Comparison of ENCODE assay signal across 8 cellular contexts in the genomic region with DNA sequence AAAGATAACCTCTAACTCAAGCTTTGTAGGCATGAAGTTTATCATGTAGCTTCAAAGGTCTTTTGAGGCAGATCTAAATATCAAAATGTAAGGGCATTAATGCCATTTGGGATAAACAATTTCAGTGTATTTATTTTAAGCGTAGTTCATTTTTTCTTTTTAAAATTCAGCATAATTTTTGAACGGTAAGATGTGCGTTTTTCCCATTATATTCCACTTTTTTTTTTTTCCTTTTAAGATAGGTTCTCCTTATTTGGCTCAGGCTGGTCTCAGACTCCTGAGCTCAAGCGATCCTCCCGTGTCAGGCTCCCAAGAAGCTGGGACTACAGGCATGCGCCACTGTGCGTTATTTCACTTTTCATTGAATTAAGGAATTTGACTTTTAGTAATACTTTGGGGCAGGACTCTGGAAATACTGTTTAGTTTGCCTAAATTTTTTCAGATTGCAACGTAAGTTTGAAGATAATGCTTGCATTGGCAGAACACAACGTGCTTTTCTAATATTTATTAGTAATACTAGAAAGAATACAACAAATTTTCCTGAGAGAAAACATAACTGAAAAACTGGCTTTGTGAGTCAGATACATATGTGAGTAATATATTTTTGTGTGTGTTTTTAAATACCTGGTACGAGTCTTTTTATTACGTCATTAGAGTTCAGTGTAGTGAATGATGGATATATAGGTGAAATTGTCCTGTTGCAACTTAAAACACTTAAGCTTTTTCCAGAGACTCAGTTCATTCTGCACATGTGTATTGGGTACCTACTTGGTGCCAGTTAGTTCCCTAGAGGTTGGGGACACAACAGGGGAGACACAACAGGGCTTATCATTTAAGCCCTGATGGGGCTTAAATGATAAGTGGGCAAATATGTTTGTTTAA. TPM values are rescaled to one million over a fixed set of nuclear protein-coding genes. Genes with fewer than 3 reads are reported as not detected.
DNase-seq lines count a peak whose midpoint lies in the region; TF ChIP-seq lines count a peak whose summit lies in the region.

No MANE protein-coding gene starts in this region.

- DNase-seq in mammary epithelial cell (peak; percentile 57), AG20443 (ENCODE audit: low spot score) (no peak), CD14-positive monocyte (ENCODE audit: low spot score) (no peak)
- no peak for DNase-seq in activated CD4-positive, alpha-beta T cell treated with anti-CD3 and anti-CD28 coated beads, Interleukin-2, amount 10 ng/mL, durations not matched to agents 24 days and 14 days
- DNase-seq in activated CD4-positive, alpha-beta T cell treated with anti-CD3 and anti-CD28 coated beads for 1 hour, result no peak

- H3K9me3 ChIP-seq in BLaER1 (peaks cover 17% of the 10 kb centered on the region), mammary epithelial cell (replicated peaks; ENCODE audit: insufficient read depth, low read length) (peaks cover 3% of the 10 kb centered on the region), mucosa of stomach (ENCODE audit: control insufficient read depth, low read length) (no peaks in the 10 kb centered on the region)

- no peak overlapping the region for H3K27ac ChIP-seq in BLaER1
- peak overlapping the region; percentile 7; the same call in 1 of the 2 replicates for H3K27ac ChIP-seq in KMS-11
- H3K27ac ChIP-seq in mammary epithelial cell (ENCODE audit: insufficient read depth, low read depth, low read length), result peak overlapping the region; percentile 85

- H4K20me1 ChIP-seq in BLaER1 (no peaks in the 10 kb centered on the region; the same call in 1 of the 2 replicates), KMS-11 (ENCODE audit: insufficient read depth) (no peaks in the 10 kb centered on the region), mammary epithelial cell (ENCODE audit: insufficient read depth, low read length) (no peaks in the 10 kb centered on the region)

- CTCF ChIA-PET in mammary epithelial cell (lab: Charles Lee; ENCODE audit: low non-redundant PET), result interaction anchor here (0.5 kb wide), 1 partner anchor 38 kb away, joined by 4 read pairs; no protein-coding TSS in a partner anchor

- peak overlapping the region; percentile 73 for H3K4me2 ChIP-seq in BLaER1
- peak overlapping the region; percentile 72 for H3K4me2 ChIP-seq in KMS-11
- H3K4me2 ChIP-seq in mammary epithelial cell (ENCODE audit: insufficient read depth, low read depth, low read length), result peak overlapping the region; percentile 80

- H3K4me1 Mint-ChIP-seq in activated CD4-positive, alpha-beta T cell treated with anti-CD3 and anti-CD28 coated beads, Interleukin-2, amount 10 ng/mL, durations not matched to agents 24 days and 14 days, result peaks cover 9% of the 10 kb centered on the region
- H3K4me1 Mint-ChIP-seq in CD14-positive monocyte, result peaks cover 10% of the 10 kb centered on the region

- no peak for TF ChIP-seq CTCF in KMS-11 (conservative IDR thresholded peaks at IDR 0.05; ENCODE audit: low read depth, low read length)
- TF ChIP-seq CTCF in mammary epithelial cell (conservative IDR thresholded peaks at IDR 0.05 in 1 of 2, IDR thresholded peaks at IDR 0.05 in 1 of 2; ENCODE audit: extremely low read depth in 1 of 2, insufficient read depth in 1 of 2, low read depth in 1 of 2, low read length in 2 of 2), result no peak
- TF ChIP-seq CTCF in CD14-positive monocyte (IDR thresholded peaks at IDR 0.05), result no peak

- H3K27ac Mint-ChIP-seq in activated CD4-positive, alpha-beta T cell treated with anti-CD3 and anti-CD28 coated beads, Interleukin-2, amount 10 ng/mL, durations not matched to agents 24 days and 14 days, result no peak overlapping the region
- H3K27ac Mint-ChIP-seq in CD14-positive monocyte, result no peak overlapping the region

- H3K36me3 ChIP-seq in BLaER1 (0 out of 2 replicates have a peak, but pooled peaks cover 2% of the 10 kb centered on the region), KMS-11 (ENCODE audit: insufficient read depth) (no peaks in the 10 kb centered on the region), mammary epithelial cell (ENCODE audit: insufficient read depth, low read length) (no peaks in the 10 kb centered on the region), mucosa of stomach (ENCODE audit: control insufficient read depth, insufficient read depth, low read length) (no peaks in the 10 kb centered on the region)

- BruUV-seq in mammary epithelial cell (replicated peaks; lab: Mats Ljungman, UMichigan), result no TSS peak

- H3K27me3 Mint-ChIP-seq in activated CD4-positive, alpha-beta T cell treated with anti-CD3 and anti-CD28 coated beads, Interleukin-2, amount 10 ng/mL, durations not matched to agents 24 days and 14 days, result peaks cover 13% of the 10 kb centered on the region
- peaks cover 0 to 4% (median 2%) of the 10 kb centered on the region in 3 donors for H3K27me3 Mint-ChIP-seq in CD14-positive monocyte (ENCODE audit: low read depth in 3 of 3)

- H3K4me1 ChIP-seq in BLaER1 (peaks cover 22% of the 10 kb centered on the region), KMS-11 (ENCODE audit: low read depth, poor library complexity, severe bottlenecking) (peaks cover 19% of the 10 kb centered on the region), mammary epithelial cell (ENCODE audit: insufficient read depth, low read length) (peaks cover 15% of the 10 kb centered on the region), mucosa of stomach (ENCODE audit: control insufficient read depth, insufficient read depth, low read length) (peaks cover 9% of the 10 kb centered on the region)

- H3K9me3 Mint-ChIP-seq in activated CD4-positive, alpha-beta T cell treated with anti-CD3 and anti-CD28 coated beads, Interleukin-2, amount 10 ng/mL, durations not matched to agents 24 days and 14 days, result no peaks in the 10 kb centered on the region
- peaks cover 0 to 5% (median 4%) of the 10 kb centered on the region in 7 donors for H3K9me3 Mint-ChIP-seq in CD14-positive monocyte

- H3K79me2 ChIP-seq in KMS-11 (ENCODE audit: insufficient read depth, low read depth) (no peaks in the 10 kb centered on the region), mammary epithelial cell (ENCODE audit: insufficient read depth, low read length) (peaks cover 49% of the 10 kb centered on the region)

- no peak overlapping the region for H3K4me3 ChIP-seq in BLaER1
- H3K4me3 ChIP-seq in KMS-11 (IDR thresholded peaks at IDR 0.05; ENCODE audit: insufficient read depth, low read depth, low read length), result no peak overlapping the region
- H3K4me3 ChIP-seq in mammary epithelial cell (replicated peaks in 1 of 3; ENCODE audit: insufficient read depth in 1 of 3, low read depth in 2 of 3, low read length in 3 of 3), result peak overlapping the region in 2 of 3 experiments; percentile 55 to 57
- H3K4me3 ChIP-seq in mucosa of stomach (ENCODE audit: low read length), result no peak overlapping the region

- H2AFZ ChIP-seq in KMS-11 (ENCODE audit: low read depth) (no peak overlapping the region), mammary epithelial cell (ENCODE audit: low read depth, low read length) (no peak overlapping the region)

- no peaks in the 10 kb centered on the region for H3K27me3 ChIP-seq in BLaER1
- no peaks in the 10 kb centered on the region for H3K27me3 ChIP-seq in KMS-11 (ENCODE audit: insufficient read depth, low read depth)
- H3K27me3 ChIP-seq in mammary epithelial cell (ENCODE audit: insufficient read depth, low read length), result no peaks in the 10 kb centered on the region
- no peaks in the 10 kb centered on the region for H3K27me3 ChIP-seq in mucosa of stomach (ENCODE audit: control insufficient read depth, insufficient read depth, low read length)

- 84% methylated on average over 11 of the region's 11 CpGs for WGBS in mammary epithelial cell (ENCODE audit: low coverage, missing lambda C conversion rate)

- intact Hi-C loops in mammary epithelial cell (cut with micrococcal nuclease) (loop anchor here (5.0 kb wide), 1 partner anchor 160 kb away; no protein-coding TSS in a partner anchor), CD14-positive monocyte (cut with micrococcal nuclease) (no loop called here)
- intact Hi-C loops in activated CD4-positive, alpha-beta T cell treated with anti-CD3 and anti-CD28 coated beads, Interleukin-2, amount 10 ng/mL, durations not matched to agents 24 days and 14 days (cut with micrococcal nuclease), result loop anchor here (5.0 kb wide), 3 partner anchors 300 to 565 kb away; partner anchors contain the start of genes FAM20B, SOAT1 and TOR3A

- H3K4me3 Mint-ChIP-seq in activated CD4-positive, alpha-beta T cell treated with anti-CD3 and anti-CD28 coated beads, Interleukin-2, amount 10 ng/mL, durations not matched to agents 24 days and 14 days, result no peak overlapping the region
- peak overlapping the region in 1 of 2 donors; percentile 28 for H3K4me3 Mint-ChIP-seq in CD14-positive monocyte

- in situ Hi-C loops in mammary epithelial cell (cut with MboI; ENCODE audit: low sequenced_read_pairs in 2 of 2), result no loop called here

- dilution Hi-C loops in mammary epithelial cell (cut with HindIII; ENCODE audit: low sequenced_read_pairs), result loop anchor here (10.0 kb wide), 1 partner anchor 112 kb away; no protein-coding TSS in a partner anchor

- H3K9ac ChIP-seq in BLaER1 (no peak overlapping the region), KMS-11 (no peak overlapping the region), mammary epithelial cell (ENCODE audit: insufficient read depth, low read length) (no peak overlapping the region), mucosa of stomach (ENCODE audit: low read length) (peak overlapping the region; percentile 95)

- H3K36me3 Mint-ChIP-seq in activated CD4-positive, alpha-beta T cell treated with anti-CD3 and anti-CD28 coated beads, Interleukin-2, amount 10 ng/mL, durations not matched to agents 24 days and 14 days (ENCODE audit: low read depth), result no peaks in the 10 kb centered on the region
- peaks cover 0 to 10% of the 10 kb centered on the region in 2 donors for H3K36me3 Mint-ChIP-seq in CD14-positive monocyte

RNA-seq across cellular contexts. Expression of gene RALGPS2, which starts 2.2 kb away (rescaled TPM):
- 10 to 100 TPM; 20.4 to 25.3 TPM for total RNA-seq in mammary epithelial cell
- 9.5 TPM for polyA plus RNA-seq in mammary epithelial cell
- 108 TPM for polyA minus RNA-seq in mammary epithelial cell
- 2.0 and 2.6 TPM in 2 replicates for total RNA-seq in activated CD4-positive, alpha-beta T cell treated with anti-CD3 and anti-CD28 coated beads, Interleukin-2, amount 10 ng/mL, durations not matched to agents 24 days and 14 days
- polyA plus RNA-seq in CD14-positive monocyte, result 1 to 10 TPM; 2.3 to 4.2 TPM

Comparison
In these comparisons a context has a peak if more than half of its experiments do, and no peak if none do; other contexts are left out.
1. H3K4me3 ChIP-seq: peak in mammary epithelial cell (2 of 3); none in BLaER1 (single experiment), KMS-11 (single experiment) and mucosa of stomach (single experiment).
2. intact Hi-C loops: an anchor here in mammary epithelial cell (5.0 kb wide) and activated CD4-positive, alpha-beta T cell treated with anti-CD3 and anti-CD28 coated beads, Interleukin-2, amount 10 ng/mL, durations not matched to agents 24 days and 14 days (5.0 kb wide); none called in CD14-positive monocyte.
3. Peak in every context shown above with its lines, with median percentiles within 50 percentile points of each other: H3K4me2 ChIP-seq.